ENCODE assay signal across 1 cellular context in the genomic region with DNA sequence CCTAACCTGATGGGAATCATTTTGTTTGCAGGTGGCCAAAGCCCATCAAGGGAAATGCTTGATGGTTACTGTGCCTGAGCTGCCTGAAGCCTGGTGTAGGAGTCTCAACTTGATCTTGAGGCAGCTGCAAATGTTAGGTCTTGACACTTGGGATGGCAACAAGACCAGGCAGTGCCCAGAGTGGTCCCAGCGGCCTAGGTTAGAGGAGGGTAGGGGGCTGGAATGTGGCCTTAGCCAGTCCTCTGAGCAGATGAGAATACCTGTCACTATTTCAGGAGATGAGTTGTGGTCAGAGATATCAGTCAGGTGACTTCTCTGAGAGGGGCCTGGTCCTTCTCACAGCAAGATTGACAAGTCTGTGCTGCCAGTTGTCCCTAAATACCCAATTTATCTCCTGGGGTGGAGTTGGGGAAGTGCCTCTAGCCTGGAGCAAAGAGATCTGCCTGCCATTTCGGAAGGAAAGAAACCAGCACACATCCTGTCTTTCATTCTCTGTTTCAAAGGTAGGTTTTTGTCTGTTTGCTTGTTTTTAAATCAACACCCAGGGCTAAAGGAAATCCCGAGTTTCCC.
TF ChIP-seq lines count a peak whose summit lies in the region.

No MANE protein-coding gene starts in this region.

TF ChIP-seq in GM23338, 12 proteins besides CTCF, POLR2A, EP300 and RAD21 (continued from another document):
- TF ChIP-seq ZNF462 (CRISPR knock-in tag; IDR thresholded peaks at IDR 0.05) (no peak), EZH2phosphoT487 (IDR thresholded peaks at IDR 0.05; ENCODE audit: unreplicated experiment) (no peak), CREB1 (CRISPR knock-in tag; IDR thresholded peaks at IDR 0.05; ENCODE audit: low read depth) (no peak), NANOG (IDR thresholded peaks at IDR 0.05; ENCODE audit: borderline replicate concordance) (no peak)
